9 cellular contexts compared by ENCODE assay signal in the genomic region with DNA sequence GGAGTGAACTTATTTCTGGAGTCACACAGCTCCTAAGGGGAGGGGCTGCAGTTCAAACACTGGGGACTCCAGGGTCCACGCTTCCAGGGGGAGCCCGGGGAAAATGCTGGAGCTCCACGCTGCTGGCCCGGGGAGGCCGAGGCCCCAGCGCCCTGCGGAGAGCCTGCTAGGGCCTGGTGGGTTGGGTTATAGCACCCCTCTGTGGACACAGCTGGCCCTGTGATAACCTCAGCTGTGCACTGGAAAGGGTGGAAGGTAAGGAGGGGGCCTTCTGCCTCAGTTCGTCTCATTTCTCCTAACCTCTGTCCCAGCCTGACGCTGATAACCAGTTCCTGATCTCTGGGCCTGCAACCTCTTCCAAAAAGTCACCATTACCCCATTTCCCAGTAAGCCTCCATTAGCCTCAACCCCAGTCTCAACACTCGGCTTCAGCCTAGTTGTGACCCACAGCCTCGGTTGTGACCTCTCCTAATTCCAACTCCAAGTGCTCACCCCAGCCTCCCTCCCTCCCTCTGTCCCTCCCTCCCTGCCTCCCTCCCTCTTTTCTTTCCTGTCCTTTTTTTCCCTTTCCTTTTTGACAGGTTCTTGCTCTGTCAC. TPM values are rescaled to one million over a fixed set of nuclear protein-coding genes. Genes with fewer than 3 reads are reported as not detected.
DNase-seq lines count a peak whose midpoint lies in the region; ATAC-seq lines count a peak whose summit lies in the region.
"Had no signal": no experiment of that assay in that cellular context is flagged by ENCODE, and none has a peak within 500 bp of the region (broad histone marks: within the 10 kb centered on the region; RNA-seq: fewer than 3 reads in every experiment).

No MANE protein-coding gene starts in this region.

- DNase-seq in CD1c-positive myeloid dendritic cell (ENCODE audit: extremely low spot score) (peak; percentile 51), HCEC 1CT (peak; percentile 52), T-cell (peak in 27 of 34 experiments; percentile 15 to 59 (median 41)), SKM-1 (lab: John Stamatoyannopoulos, UW; ENCODE audit: unreplicated experiment) (no peak)
- DNase-seq in central memory CD8-positive, alpha-beta T cell (ENCODE audit: low spot score in 2 of 2): no peak
- DNase-seq in stimulated activated effector memory CD8-positive, alpha-beta T cell treated with anti-CD3 and anti-CD28 coated beads, Interleukin-12 subunit alpha, Interleukin-12 subunit beta, amount 100 ng/mL, for 72 hours (ENCODE audit: low spot score in 2 of 2): peak in 1 of 2 donors; percentile 58

- H3K27me3 ChIP-seq in layer of hippocampus (ENCODE audit: control insufficient read depth, insufficient read depth, low read length): no peaks in the 10 kb centered on the region

- H3K27ac Mint-ChIP-seq in T-cell: peak overlapping the region in 1 of 2 donors; percentile 52
- H3K27ac Mint-ChIP-seq in central memory CD8-positive, alpha-beta T cell (ENCODE audit: low read depth): no peak overlapping the region
- H3K27ac Mint-ChIP-seq in stimulated activated effector memory CD8-positive, alpha-beta T cell treated with anti-CD3 and anti-CD28 coated beads, Interleukin-12 subunit alpha, Interleukin-12 subunit beta, amount 100 ng/mL, for 72 hours: no peak overlapping the region

- ATAC-seq in T-cell (replicated peaks in 1 of 4): peak; percentile 57 to 73 (median 71)
- ATAC-seq in central memory CD8-positive, alpha-beta T cell (replicated peaks; ENCODE audit: extremely low read depth, poor library complexity, severe bottlenecking): peak; percentile 45
- peak; percentile 72 for ATAC-seq in stimulated activated effector memory CD8-positive, alpha-beta T cell treated with anti-CD3 and anti-CD28 coated beads, Interleukin-12 subunit alpha, Interleukin-12 subunit beta, amount 100 ng/mL, for 72 hours
- ATAC-seq in GM18870 (IDR thresholded peaks at IDR 0.05; ENCODE audit: unreplicated experiment): no peak

- POLR2A ChIA-PET in T-cell (lab: Charles Lee): interaction anchor here in 1 of 2 donors (0.6 kb wide), 1 partner anchor 66 kb away, joined by 4 read pairs; no protein-coding TSS in a partner anchor

- H3K4me3 Mint-ChIP-seq in T-cell: no peak overlapping the region
- no peak overlapping the region for H3K4me3 Mint-ChIP-seq in central memory CD8-positive, alpha-beta T cell
- no peak overlapping the region for H3K4me3 Mint-ChIP-seq in stimulated activated effector memory CD8-positive, alpha-beta T cell treated with anti-CD3 and anti-CD28 coated beads, Interleukin-12 subunit alpha, Interleukin-12 subunit beta, amount 100 ng/mL, for 72 hours
- H3K4me3 Mint-ChIP-seq: IgD-negative memory B cell had no signal

- peak overlapping the region; percentile 18 for H3K27ac ChIP-seq in layer of hippocampus (ENCODE audit: low read depth, low read length)

- no peaks in the 10 kb centered on the region for H3K9me3 Mint-ChIP-seq in T-cell
- H3K9me3 Mint-ChIP-seq in central memory CD8-positive, alpha-beta T cell: no peaks in the 10 kb centered on the region
- no peaks in the 10 kb centered on the region for H3K9me3 Mint-ChIP-seq in stimulated activated effector memory CD8-positive, alpha-beta T cell treated with anti-CD3 and anti-CD28 coated beads, Interleukin-12 subunit alpha, Interleukin-12 subunit beta, amount 100 ng/mL, for 72 hours
- H3K9me3 Mint-ChIP-seq: IgD-negative memory B cell had no signal

- peaks cover 15 to 38% (median 20%) of the 10 kb centered on the region in 3 donors for H3K4me1 Mint-ChIP-seq in T-cell
- H3K4me1 Mint-ChIP-seq in central memory CD8-positive, alpha-beta T cell: peaks cover 8% of the 10 kb centered on the region
- peaks cover 19% of the 10 kb centered on the region for H3K4me1 Mint-ChIP-seq in stimulated activated effector memory CD8-positive, alpha-beta T cell treated with anti-CD3 and anti-CD28 coated beads, Interleukin-12 subunit alpha, Interleukin-12 subunit beta, amount 100 ng/mL, for 72 hours

- CTCF ChIA-PET in T-cell (lab: Charles Lee): interaction anchor here (0.6 to 1.1 kb wide), 11 partner anchors 11 to 507 kb away, joined by 3 to 5 read pairs (median 3); no protein-coding TSS in a partner anchor

- peaks cover 3% of the 10 kb centered on the region for H3K36me3 Mint-ChIP-seq in T-cell
- H3K36me3 Mint-ChIP-seq in central memory CD8-positive, alpha-beta T cell (ENCODE audit: insufficient read depth): peaks cover 12% of the 10 kb centered on the region
- no peaks in the 10 kb centered on the region for H3K36me3 Mint-ChIP-seq in stimulated activated effector memory CD8-positive, alpha-beta T cell treated with anti-CD3 and anti-CD28 coated beads, Interleukin-12 subunit alpha, Interleukin-12 subunit beta, amount 100 ng/mL, for 72 hours

- no peaks in the 10 kb centered on the region for H3K27me3 Mint-ChIP-seq in T-cell
- H3K27me3 Mint-ChIP-seq in central memory CD8-positive, alpha-beta T cell: no peaks in the 10 kb centered on the region

RNA-seq across cellular contexts. Expression of a gene that starts 7.1 kb away (rescaled TPM):
- 10 to 100 TPM; 11.4 to 38.1 (median 13.7) TPM for total RNA-seq in T-cell

RNA-seq across cellular contexts. Expression of a gene that starts 13.4 kb away (rescaled TPM):
- under 1 TPM; 0.16 to 0.90 (median 0.19) TPM for total RNA-seq in T-cell

Comparison
In these comparisons a context has a peak if more than half of its experiments do, and no peak if none do; other contexts are left out.
1. DNase-seq: peak in CD1c-positive myeloid dendritic cell (single experiment), HCEC 1CT (single experiment) and T-cell (27 of 34); none in central memory CD8-positive, alpha-beta T cell (0 of 2) and SKM-1 (single experiment).